In genomic region chr11:114511538-114511937, GRCh38 we compare ENCODE assay signal across 11 cellular contexts. TPM values are rescaled to one million over a fixed set of nuclear protein-coding genes. Genes with fewer than 3 reads are reported as not detected.
"Had no signal": no experiment of that assay in that cellular context is flagged by ENCODE, and none has a peak within 500 bp of the region (broad histone marks: within the 10 kb centered on the region; RNA-seq: fewer than 3 reads in every experiment).

No MANE protein-coding gene starts in this region.

- H3K27ac ChIP-seq: GM23248, HL-60, KMS-11 had no signal

- H2AFZ ChIP-seq: GM23248 had no signal

- H3K4me1 ChIP-seq: HAP-1 had no signal

- DNase-seq: GM23248, HFFc6, KBM-7 had no signal

- H3K9me3 Mint-ChIP-seq: HFFc6 had no signal

- H3K4me2 ChIP-seq: KMS-11 had no signal

- H3K9ac ChIP-seq: GM23248, KMS-11 had no signal

- H3K27ac Mint-ChIP-seq: HFFc6, IgD-negative memory B cell had no signal

- H3K9me3 ChIP-seq: HAP-1 had no signal

- H3K4me1 Mint-ChIP-seq: IgD-negative memory B cell had no signal

- H3K36me3 Mint-ChIP-seq: IgD-negative memory B cell had no signal

- ATAC-seq: HCT116, HepG2 had no signal

- H3K36me3 ChIP-seq: HAP-1 had no signal

- H3K4me3 ChIP-seq: GM23248, HAP-1 had no signal

- H3K4me3 Mint-ChIP-seq: HFFc6, IgD-negative memory B cell had no signal

RNA-seq across cellular contexts. Expression of gene NXPE1, which starts 48.1 kb away (rescaled TPM):
- total RNA-seq: GM23248, H1, HepG2, HFFc6, HT1080 had no signal
- polyA plus RNA-seq: GM23248, H1, HepG2, IgD-negative memory B cell had no signal
